In genomic region chr17:60523822-60524221, GRCh38 we compare ENCODE assay signal across 8 cellular contexts. TPM values are rescaled to one million over a fixed set of nuclear protein-coding genes. Genes with fewer than 3 reads are reported as not detected.
DNase-seq lines count a peak whose midpoint lies in the region; ATAC-seq, FAIRE-seq and TF ChIP-seq lines count a peak whose summit lies in the region.

No MANE protein-coding gene starts in this region.

- TF ChIP-seq CTCF in BE2C (IDR thresholded peaks at IDR 0.05; ENCODE audit: low read depth, low read length) (no peak), bronchial epithelial cell (IDR thresholded peaks at IDR 0.05; ENCODE audit: insufficient read depth, low read length, severe bottlenecking) (no peak)

- intact Hi-C loops in naive thymus-derived CD4-positive, alpha-beta T cell (cut with micrococcal nuclease): loop anchor here (10.0 kb wide), 2 partner anchors 389 to 959 kb away; partner anchors contain the start of gene DHX40 (in 1 of the 2)

- no peaks in the 10 kb centered on the region for H3K36me3 Mint-ChIP-seq in IgD-negative memory B cell
- H3K36me3 Mint-ChIP-seq in naive thymus-derived CD4-positive, alpha-beta T cell: peaks cover 0 to 10% (median 4%) of the 10 kb centered on the region in 5 donors

- H3K27me3 ChIP-seq in BE2C (no peaks in the 10 kb centered on the region), bronchial epithelial cell (ENCODE audit: control insufficient read depth, insufficient read depth, low read length) (no peaks in the 10 kb centered on the region)
- H3K27me3 ChIP-seq in naive thymus-derived CD4-positive, alpha-beta T cell (ENCODE audit: control insufficient read depth in 2 of 2, insufficient read depth in 2 of 2, low read length in 2 of 2): no peaks in the 10 kb centered on the region

- in situ Hi-C loops in KBM-7 (cut with MboI; ENCODE audit: low pct_unique_long_range_greater_than_20kb, low sequenced_read_pairs): no loop called here

- peak overlapping the region; percentile 99 for H3K27ac ChIP-seq in naive thymus-derived CD4-positive, alpha-beta T cell (ENCODE audit: low read depth, low read length)

- no peak for ATAC-seq in naive thymus-derived CD4-positive, alpha-beta T cell
- no peak for ATAC-seq in HG02938 (IDR thresholded peaks at IDR 0.05; ENCODE audit: unreplicated experiment)

- H3K4me3 ChIP-seq in BE2C (ENCODE audit: low read depth, low read length): peak overlapping the region; percentile 99
- H3K4me3 ChIP-seq in bronchial epithelial cell (ENCODE audit: low read depth, low read length): peak overlapping the region; percentile 65
- H3K4me3 ChIP-seq in naive thymus-derived CD4-positive, alpha-beta T cell (ENCODE audit: low read length): no peak overlapping the region

- no peaks in the 10 kb centered on the region for H3K27me3 Mint-ChIP-seq in IgD-negative memory B cell
- no peaks in the 10 kb centered on the region for H3K27me3 Mint-ChIP-seq in naive thymus-derived CD4-positive, alpha-beta T cell

- H3K36me3 ChIP-seq in BE2C (peaks cover 8% of the 10 kb centered on the region), bronchial epithelial cell (ENCODE audit: control insufficient read depth, insufficient read depth, low read length) (no peaks in the 10 kb centered on the region)
- H3K36me3 ChIP-seq in naive thymus-derived CD4-positive, alpha-beta T cell (ENCODE audit: control insufficient read depth in 2 of 3, insufficient read depth in 3 of 3, low read length in 3 of 3): peaks cover 0 to 17% (median 4%) of the 10 kb centered on the region in 3 experiments

- DNase-seq in BE2C: no peak
- DNase-seq in bronchial epithelial cell (ENCODE audit: low read depth): no peak
- DNase-seq in naive thymus-derived CD4-positive, alpha-beta T cell: no peak
- DNase-seq in hippocampal formation (lab: John Stamatoyannopoulos, UW): no peak
- DNase-seq in pons (ENCODE audit: low spot score): no peak
- DNase-seq in KBM-7: no peak

- peak overlapping the region; percentile 57 to 100 (median 99) for H3K4me3 Mint-ChIP-seq in IgD-negative memory B cell
- peak overlapping the region; percentile 98 to 100 (median 99) for H3K4me3 Mint-ChIP-seq in naive thymus-derived CD4-positive, alpha-beta T cell

- peak overlapping the region in 1 of 3 donors; percentile 94 for H3K27ac Mint-ChIP-seq in IgD-negative memory B cell
- peak overlapping the region in 7 of 9 donors; percentile 48 to 98 (median 75) for H3K27ac Mint-ChIP-seq in naive thymus-derived CD4-positive, alpha-beta T cell

- peaks cover 34 to 43% (median 42%) of the 10 kb centered on the region in 3 donors for H3K4me1 Mint-ChIP-seq in IgD-negative memory B cell
- peaks cover 36 to 70% (median 63%) of the 10 kb centered on the region in 7 donors for H3K4me1 Mint-ChIP-seq in naive thymus-derived CD4-positive, alpha-beta T cell

- no peaks in the 10 kb centered on the region for H3K4me1 ChIP-seq in BE2C
- H3K4me1 ChIP-seq in naive thymus-derived CD4-positive, alpha-beta T cell (ENCODE audit: control insufficient read depth in 2 of 2, insufficient read depth in 2 of 2, low read length in 2 of 2): peaks cover 19 to 25% of the 10 kb centered on the region in 2 donors

- H3K9me3 ChIP-seq in BE2C: no peaks in the 10 kb centered on the region
- H3K9me3 ChIP-seq in naive thymus-derived CD4-positive, alpha-beta T cell (ENCODE audit: control insufficient read depth in 2 of 3, low read length in 3 of 3): no peaks in the 10 kb centered on the region

- no peak for FAIRE-seq in bronchial epithelial cell (lab: Jason Lieb, UNC)

- no peaks in the 10 kb centered on the region for H3K9me3 Mint-ChIP-seq in IgD-negative memory B cell
- H3K9me3 Mint-ChIP-seq in naive thymus-derived CD4-positive, alpha-beta T cell: no peaks in the 10 kb centered on the region

- CTCF ChIA-PET in naive thymus-derived CD4-positive, alpha-beta T cell (lab: Charles Lee): interaction anchor here (0.9 to 3.2 kb wide), 3 partner anchors 9 to 46 kb away, joined by 4 to 9 read pairs (median 7); no protein-coding TSS in a partner anchor

- POLR2A ChIA-PET in naive thymus-derived CD4-positive, alpha-beta T cell (lab: Charles Lee): interaction anchor here (0.6 kb wide), 1 partner anchor 18 kb away, joined by 3 read pairs; no protein-coding TSS in a partner anchor

RNA-seq across cellular contexts. Expression of gene APPBP2, which starts 2.2 kb away (rescaled TPM):
- polyA plus RNA-seq in BE2C (2012; ENCODE audit: insufficient read depth, insufficient read length, low read depth): 17.1 TPM
- polyA plus RNA-seq in IgD-negative memory B cell: 24.4 TPM
- 15.5 and 17.3 TPM in 2 replicates for total RNA-seq in bronchial epithelial cell
- total RNA-seq in naive thymus-derived CD4-positive, alpha-beta T cell: 10 to 100 TPM; 24.2 to 47.5 (median 33.0) TPM
- polyA plus RNA-seq in naive thymus-derived CD4-positive, alpha-beta T cell: 10 to 100 TPM; 23.4 to 28.7 TPM
